In the genomic region with DNA sequence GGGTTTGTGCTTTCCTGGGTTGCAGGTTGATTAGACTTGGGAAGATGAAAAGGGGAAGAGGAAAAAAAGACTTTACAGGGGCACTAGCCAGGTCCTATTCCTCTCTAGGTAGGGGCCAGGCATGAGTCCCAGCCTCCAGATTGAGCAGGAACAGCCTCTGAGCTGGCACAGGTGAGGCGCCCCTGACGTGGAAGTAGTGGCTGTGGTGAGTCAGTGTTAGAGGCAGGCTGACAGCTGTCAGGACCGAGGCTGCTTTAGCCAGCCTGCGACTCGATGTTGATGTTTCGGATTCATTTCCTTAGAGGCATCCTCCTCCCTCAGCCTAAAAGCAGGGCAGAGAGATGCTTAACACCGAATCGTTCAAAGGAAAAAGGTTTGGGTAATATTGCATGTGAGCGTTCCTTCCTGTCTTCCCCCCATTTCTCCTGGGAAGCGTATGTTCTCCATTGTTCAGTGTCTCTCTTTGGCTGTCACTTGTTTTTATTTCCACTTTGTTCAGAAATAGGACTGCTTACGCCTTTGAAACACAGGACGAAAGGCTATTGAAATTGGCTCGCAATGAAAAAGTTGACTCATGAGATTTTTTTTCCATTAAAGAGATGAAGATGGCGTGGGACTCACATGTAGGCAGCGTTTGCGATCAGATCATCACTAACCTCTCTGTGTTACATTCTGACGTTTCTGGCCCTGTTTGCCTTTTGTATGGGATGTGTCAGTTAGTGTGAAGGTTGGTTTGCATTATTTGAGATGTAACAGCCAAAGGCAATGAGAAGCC, we compare ENCODE assay signal across 8 cellular contexts. TPM values are rescaled to one million over a fixed set of nuclear protein-coding genes. Genes with fewer than 3 reads are reported as not detected.
A peak's percentile ranks its signal among the peaks of the same experiment; 100 is the strongest.
DNase-seq lines count a peak whose midpoint lies in the region; ATAC-seq, FAIRE-seq and TF ChIP-seq lines count a peak whose summit lies in the region.

No MANE protein-coding gene starts in this region.

- no peak for TF ChIP-seq EP300 in GM12878 (IDR thresholded peaks at IDR 0.05; ENCODE audit: borderline replicate concordance in 1 of 2, control insufficient read depth in 1 of 2, low read depth in 2 of 2, low read length in 2 of 2)

- H3K27me3 Mint-ChIP-seq in T-helper 2 cell treated with Interferon-gamma antibody and Interleukin-4, amounts not matched to agents 5 μg/mL and 100 μg/mL, for 36 hours (ENCODE audit: low read depth) = no peaks in the 10 kb centered on the region

- no peaks in the 10 kb centered on the region for H3K9me3 Mint-ChIP-seq in T-helper 2 cell treated with Interferon-gamma antibody and Interleukin-4, amounts not matched to agents 5 μg/mL and 100 μg/mL, for 36 hours

- no peaks in the 10 kb centered on the region for H3K9me3 ChIP-seq in GM12878 (replicated peaks; ENCODE audit: control insufficient read depth, insufficient read depth, low read length)

- peak overlapping the region; percentile 82 for H3K4me3 ChIP-seq in GM12878

- FAIRE-seq in GM12878 (lab: Jason Lieb, UNC) = no peak

- TF ChIP-seq CTCF in GM12878 (IDR thresholded peaks at IDR 0.05 in 2 of 3, conservative IDR thresholded peaks at IDR 0.05 in 1 of 3; ENCODE audit: control insufficient read depth in 2 of 3, extremely low read depth in 1 of 3, insufficient read depth in 1 of 3, low read depth in 3 of 3, low read length in 3 of 3) = no peak

- H3K79me2 ChIP-seq in GM12878 (ENCODE audit: control insufficient read depth, insufficient read depth, low read length) = no peaks in the 10 kb centered on the region; the same call in 1 of the 2 replicates

- H3K4me2 ChIP-seq in GM12878 (ENCODE audit: control insufficient read depth, insufficient read depth) = peak overlapping the region; percentile 100

- DNase-seq in AG08395 (ENCODE audit: low spot score) (peak; percentile 35), GM12878 (ENCODE audit: low read depth, low spot score) (no peak), left kidney (ENCODE audit: low read depth, low spot score) (peak; percentile 29), HuH-7.5 (ENCODE audit: low spot score) (no peak), UCSD-AML1 (lab: John Stamatoyannopoulos, UW; ENCODE audit: unreplicated experiment) (no peak)
- DNase-seq in T-helper 2 cell treated with Interferon-gamma antibody and Interleukin-4, amounts not matched to agents 5 μg/mL and 100 μg/mL, for 36 hours (ENCODE audit: low spot score) = peak; percentile 77
- DNase-seq in stimulated activated CD4-positive, alpha-beta T cell treated with anti-CD3 and anti-CD28 coated beads, Interleukin-4, amount 100 ng/mL, for 48 hours (ENCODE audit: low read depth in 2 of 2) = peak; percentile 53 to 68

- SMC1A ChIA-PET in GM12878 (lab: Charles Lee; ENCODE audit: uncharacterized antibody, unreplicated experiment) = interaction anchor here (1.0 to 1.9 kb wide), 2 partner anchors 27 to 58 kb away, joined by 3 to 8 read pairs; no protein-coding TSS in a partner anchor

- TF ChIP-seq POLR2A in GM12878 (IDR thresholded peaks at IDR 0.05; ENCODE audit: low read depth, low read length) = peak; percentile 32; the same call in 1 of the 2 replicates

- CTCF ChIA-PET in GM12878 (lab: Yijun Ruan, JAX) = interaction anchor here (0.6 to 3.3 kb wide), 6 partner anchors 17 to 669 kb away, joined by 3 to 29 read pairs (median 11); partner anchors contain the start of gene ZDHHC7

- H3K4me3 Mint-ChIP-seq in T-helper 2 cell treated with Interferon-gamma antibody and Interleukin-4, amounts not matched to agents 5 μg/mL and 100 μg/mL, for 36 hours = peak overlapping the region; percentile 92

- H3K27me3 ChIP-seq in GM12878 (replicated peaks in 1 of 2; ENCODE audit: control insufficient read depth in 2 of 2, insufficient read depth in 2 of 2, low read length in 1 of 2) = no peaks in the 10 kb centered on the region

- no peaks in the 10 kb centered on the region for H4K20me1 ChIP-seq in GM12878 (ENCODE audit: control insufficient read depth, insufficient read depth)

- peak overlapping the region; percentile 92 for H3K27ac Mint-ChIP-seq in T-helper 2 cell treated with Interferon-gamma antibody and Interleukin-4, amounts not matched to agents 5 μg/mL and 100 μg/mL, for 36 hours

- peak overlapping the region; percentile 75 for H2AFZ ChIP-seq in GM12878 (ENCODE audit: control insufficient read depth, low read depth, low read length)

- no peak for TF ChIP-seq RAD21 in GM12878 (IDR thresholded peaks at IDR 0.05; ENCODE audit: insufficient read depth, low read depth, low read length)

- intact Hi-C loops in GM12878 (cut with micrococcal nuclease; ENCODE audit: unreplicated experiment) = loop anchor here (2.0 to 5.0 kb wide), 2 partner anchors 26 to 58 kb away; no protein-coding TSS in a partner anchor

- H3K4me1 Mint-ChIP-seq in T-helper 2 cell treated with Interferon-gamma antibody and Interleukin-4, amounts not matched to agents 5 μg/mL and 100 μg/mL, for 36 hours (ENCODE audit: low read depth) = peaks cover 29% of the 10 kb centered on the region

- H3K27ac ChIP-seq in GM12878 (ENCODE audit: control insufficient read depth, insufficient read depth) = peak overlapping the region; percentile 15

- H3K36me3 ChIP-seq in GM12878 (ENCODE audit: control insufficient read depth in 2 of 2, insufficient read depth in 2 of 2, low read length in 1 of 2) = no peaks in the 10 kb centered on the region

- H3K4me1 ChIP-seq in GM12878 (ENCODE audit: control insufficient read depth, insufficient read depth, low read length) = peaks cover 20% of the 10 kb centered on the region

- in situ Hi-C loops in GM12878 (cut with MboI) = no loop called here

- ATAC-seq in GM21723 (IDR thresholded peaks at IDR 0.05; ENCODE audit: unreplicated experiment) = peak; percentile 34
- peak; percentile 62 for ATAC-seq in GM12878

- RAD21 ChIA-PET in GM12878 (lab: Charles Lee; ENCODE audit: unreplicated experiment) = no interaction called here

- no TSS peak for BruUV-seq in GM12878 (replicated peaks; lab: Mats Ljungman, UMichigan)

- H3K36me3 Mint-ChIP-seq in T-helper 2 cell treated with Interferon-gamma antibody and Interleukin-4, amounts not matched to agents 5 μg/mL and 100 μg/mL, for 36 hours (ENCODE audit: low read depth) = peaks cover 2% of the 10 kb centered on the region

- POLR2A ChIA-PET in GM12878 (lab: Charles Lee) = interaction anchor here (1.0 to 3.6 kb wide), 2 partner anchors 17 to 27 kb away, joined by 4 to 21 read pairs; partner anchors contain the start of gene ZDHHC7

- 39% methylated on average over 16 of the region's 17 CpGs for WGBS in GM12878 (ENCODE audit: insufficient coverage, insufficient replicate concordance, low lambda C conversion rate, missing lambda C conversion rate)

- H3K9ac ChIP-seq in GM12878 (ENCODE audit: control insufficient read depth, insufficient read depth, low read length) = peak overlapping the region; percentile 69

TF ChIP-seq in GM12878, 131 proteins besides CTCF, POLR2A, EP300 and RAD21 (continues in another document):
- TF ChIP-seq RELA (IDR thresholded peaks at IDR 0.05; ENCODE audit: borderline replicate concordance, partially characterized antibody) = no peak
- TF ChIP-seq STAT1 (conservative IDR thresholded peaks at IDR 0.05) = no peak
- TF ChIP-seq IKZF1 (conservative IDR thresholded peaks at IDR 0.05) = no peak
- TF ChIP-seq, protein P1, sequence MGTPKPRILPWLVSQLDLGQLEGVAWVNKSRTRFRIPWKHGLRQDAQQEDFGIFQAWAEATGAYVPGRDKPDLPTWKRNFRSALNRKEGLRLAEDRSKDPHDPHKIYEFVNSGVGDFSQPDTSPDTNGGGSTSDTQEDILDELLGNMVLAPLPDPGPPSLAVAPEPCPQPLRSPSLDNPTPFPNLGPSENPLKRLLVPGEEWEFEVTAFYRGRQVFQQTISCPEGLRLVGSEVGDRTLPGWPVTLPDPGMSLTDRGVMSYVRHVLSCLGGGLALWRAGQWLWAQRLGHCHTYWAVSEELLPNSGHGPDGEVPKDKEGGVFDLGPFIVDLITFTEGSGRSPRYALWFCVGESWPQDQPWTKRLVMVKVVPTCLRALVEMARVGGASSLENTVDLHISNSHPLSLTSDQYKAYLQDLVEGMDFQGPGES (IDR thresholded peaks at IDR 0.05) = no peak
- TF ChIP-seq MXI1 (IDR thresholded peaks at IDR 0.05; ENCODE audit: low read depth, low read length) = no peak

RNA-seq across cellular contexts. Expression of gene KIAA0513, which starts 1.2 kb away (rescaled TPM):
- 3.5 and 4.8 TPM in 2 replicates for total RNA-seq in GM12878 (2013; cell fraction: nucleolus; rRNA removed)
- total RNA-seq in GM12878 (2014; rRNA removed) (1.8 and 2.3 TPM in 2 replicates), GM12878 (2014; rRNA removed; fragmentation: Illumina TruSeq; extraction: Trizol) (2.3 and 2.4 TPM in 2 replicates), GM12878 (2021) (4.3 and 4.6 TPM in 2 replicates)
- polyA plus RNA-seq in GM12878 (2011; ENCODE audit: low read depth) = 1.4 TPM
- polyA plus RNA-seq in GM12878 (2011; rRNA removed) (0.29 and 0.65 TPM in 2 replicates), GM12878 (2014; fragmentation: Illumina TruSeq; extraction: Trizol) (1.2 and 2.2 TPM in 2 replicates), GM12878 (2014; fragmentation: Nextera tagmentation; extraction: Ambion mirVana) (under 1 TPM; 0.14 to 0.22 TPM), GM12878 (2014; rRNA removed) (2.4 and 3.5 TPM in 2 replicates), GM12878 (2016; fragmentation: Nextera tagmentation; extraction: Ambion mirVana) (1 to 10 TPM; 1.5 to 5.8 TPM)
- polyA plus RNA-seq in GM12878 (2011; cell fraction: cytosol; rRNA removed) = 0.79 and 0.81 TPM in 2 replicates
- 1.0 and 1.1 TPM in 2 replicates for polyA plus RNA-seq in GM12878 (2011; cell fraction: nucleus; rRNA removed)
- polyA plus RNA-seq in GM12878 (2012) = 3.0 and 3.8 TPM in 2 replicates
- 0.82 and 1.2 TPM in 2 replicates for polyA minus RNA-seq in GM12878 (2011; rRNA and poly(A)+ RNA removed)
- 0.10 TPM in 1 of 2 replicates, not detected in the other for polyA minus RNA-seq in GM12878 (2011; cell fraction: cytosol; rRNA and poly(A)+ RNA removed)
- polyA minus RNA-seq in GM12878 (2011; cell fraction: nucleus; rRNA and poly(A)+ RNA removed) = 0.85 and 1.4 TPM in 2 replicates

RNA-seq across cellular contexts. Expression of gene ZDHHC7, which starts 17.5 kb away (rescaled TPM):
- total RNA-seq in GM12878 (2013; cell fraction: nucleolus; rRNA removed) = 27.1 and 33.1 TPM in 2 replicates
- total RNA-seq in GM12878 (2014; rRNA removed) (21.7 and 26.0 TPM in 2 replicates), GM12878 (2014; rRNA removed; fragmentation: Illumina TruSeq; extraction: Trizol) (17.9 and 18.8 TPM in 2 replicates), GM12878 (2021) (23.3 and 23.8 TPM in 2 replicates)
- 13.8 TPM for polyA plus RNA-seq in GM12878 (2011; ENCODE audit: low read depth)
- polyA plus RNA-seq in GM12878 (2011; rRNA removed) (12.6 and 19.4 TPM in 2 replicates), GM12878 (2014; fragmentation: Illumina TruSeq; extraction: Trizol) (25.4 and 29.0 TPM in 2 replicates), GM12878 (2014; fragmentation: Nextera tagmentation; extraction: Ambion mirVana) (1 to 10 TPM in 1 of 2 experiments, under 1 TPM in 1; 0.87 to 2.8 TPM), GM12878 (2014; rRNA removed) (21.4 and 22.3 TPM in 2 replicates), GM12878 (2016; fragmentation: Nextera tagmentation; extraction: Ambion mirVana) (10 to 100 TPM; 12.9 to 20.7 TPM)
- polyA plus RNA-seq in GM12878 (2011; cell fraction: cytosol; rRNA removed) = 33.2 and 37.3 TPM in 2 replicates
- 26.3 and 37.5 TPM in 2 replicates for polyA plus RNA-seq in GM12878 (2011; cell fraction: nucleus; rRNA removed)
- polyA plus RNA-seq in GM12878 (2012) = 18.0 and 19.3 TPM in 2 replicates
- 11.7 and 18.3 TPM in 2 replicates for polyA minus RNA-seq in GM12878 (2011; rRNA and poly(A)+ RNA removed)
- 6.9 and 10.5 TPM in 2 replicates for polyA minus RNA-seq in GM12878 (2011; cell fraction: cytosol; rRNA and poly(A)+ RNA removed)
- polyA minus RNA-seq in GM12878 (2011; cell fraction: nucleus; rRNA and poly(A)+ RNA removed) = 6.6 and 9.9 TPM in 2 replicates

Comparison
In these comparisons a context has a peak if more than half of its experiments do, and no peak if none do; other contexts are left out.
1. DNase-seq: peak in AG08395 (single experiment), T-helper 2 cell treated with Interferon-gamma antibody and Interleukin-4, amounts not matched to agents 5 μg/mL and 100 μg/mL, for 36 hours (single experiment), left kidney (single experiment) and stimulated activated CD4-positive, alpha-beta T cell treated with anti-CD3 and anti-CD28 coated beads, Interleukin-4, amount 100 ng/mL, for 48 hours (2 of 2); none in GM12878 (single experiment), HuH-7.5 (single experiment) and UCSD-AML1 (single experiment).